Comparison of ENCODE assay signal across 24 cellular contexts in genomic region chr1:168572669-168573068, GRCh38. TPM values are rescaled to one million over a fixed set of nuclear protein-coding genes. Genes with fewer than 3 reads are reported as not detected.
A peak's percentile ranks its signal among the peaks of the same experiment; 100 is the strongest.
DNase-seq lines count a peak whose midpoint lies in the region; ATAC-seq, FAIRE-seq and TF ChIP-seq lines count a peak whose summit lies in the region.
"Had no signal": no experiment of that assay in that cellular context is flagged by ENCODE, and none has a peak within 500 bp of the region (broad histone marks: within the 10 kb centered on the region; RNA-seq: fewer than 3 reads in every experiment).

No MANE protein-coding gene starts in this region.

- no peak overlapping the region for H3K4me3 Mint-ChIP-seq in stimulated activated naive CD8-positive, alpha-beta T cell treated with anti-CD3 and anti-CD28 coated beads, Interleukin-15, Interleukin-2, amounts not matched to agents 100 ng/mL and 50 ng/mL, for 24 hours
- no peak overlapping the region for H3K4me3 Mint-ChIP-seq in activated CD8-positive, alpha-beta T cell treated with anti-CD3 and anti-CD28 coated beads, Interleukin-2, amount 10 ng/mL, durations not matched to agents 7 days and 5 days
- H3K4me3 Mint-ChIP-seq: CD8-positive, alpha-beta memory T cell; IgD-negative memory B cell had no signal

- POLR2A ChIA-PET in GM12878 (lab: Charles Lee): no interaction called here
- POLR2A ChIA-PET in activated CD8-positive, alpha-beta T cell treated with anti-CD3 and anti-CD28 coated beads, Interleukin-2, amount 10 ng/mL, durations not matched to agents 7 days and 5 days (lab: Charles Lee): no interaction called here

- WGBS in GM12878 (ENCODE audit: insufficient coverage, insufficient replicate concordance, low lambda C conversion rate, missing lambda C conversion rate): 4% methylated on average over 2 of the region's 2 CpGs

- H3K9ac ChIP-seq in GM12878 (ENCODE audit: control insufficient read depth, insufficient read depth, low read length): no peak overlapping the region

- peak; percentile 31 for FAIRE-seq in GM18507 (lab: Jason Lieb, UNC)
- no peak for FAIRE-seq in GM12878 (lab: Jason Lieb, UNC)
- FAIRE-seq: A204.1, GM19239, HepG2 had no signal

- no peak overlapping the region for H3K4me3 ChIP-seq in GM12878
- H3K4me3 ChIP-seq: HAP-1 had no signal

- no peak overlapping the region for H3K27ac ChIP-seq in GM12878 (ENCODE audit: control insufficient read depth, insufficient read depth)

- no peak overlapping the region for H2AFZ ChIP-seq in GM12878 (ENCODE audit: control insufficient read depth, low read depth, low read length)

- no peaks in the 10 kb centered on the region for H3K27me3 Mint-ChIP-seq in stimulated activated naive CD8-positive, alpha-beta T cell treated with anti-CD3 and anti-CD28 coated beads, Interleukin-15, Interleukin-2, amounts not matched to agents 100 ng/mL and 50 ng/mL, for 24 hours
- H3K27me3 Mint-ChIP-seq in activated CD8-positive, alpha-beta T cell treated with anti-CD3 and anti-CD28 coated beads, Interleukin-2, amount 10 ng/mL, durations not matched to agents 7 days and 5 days (ENCODE audit: low read depth): no peaks in the 10 kb centered on the region

- no peaks in the 10 kb centered on the region for H3K79me2 ChIP-seq in GM12878 (ENCODE audit: control insufficient read depth, insufficient read depth, low read length)

- peaks cover 14% of the 10 kb centered on the region for H3K36me3 Mint-ChIP-seq in stimulated activated naive CD8-positive, alpha-beta T cell treated with anti-CD3 and anti-CD28 coated beads, Interleukin-15, Interleukin-2, amounts not matched to agents 100 ng/mL and 50 ng/mL, for 24 hours (ENCODE audit: low read depth)
- peaks cover 27% of the 10 kb centered on the region for H3K36me3 Mint-ChIP-seq in activated CD8-positive, alpha-beta T cell treated with anti-CD3 and anti-CD28 coated beads, Interleukin-2, amount 10 ng/mL, durations not matched to agents 7 days and 5 days (ENCODE audit: low read depth)
- H3K36me3 Mint-ChIP-seq: CD4-positive, CD25-positive, alpha-beta regulatory T cell had no signal

- ATAC-seq in stimulated activated naive CD8-positive, alpha-beta T cell treated with anti-CD3 and anti-CD28 coated beads, Interleukin-15, Interleukin-2, amounts not matched to agents 100 U/mL and 50 U/mL, for 24 hours: no peak
- peak; percentile 63 for ATAC-seq in GM12878
- no peak for ATAC-seq in Right ventricle myocardium superior (ENCODE audit: poor library complexity)
- ATAC-seq in activated CD8-positive, alpha-beta T cell treated with anti-CD3 and anti-CD28 coated beads, Interleukin-2, amount 10 ng/mL, durations not matched to agents 7 days and 5 days: no peak
- ATAC-seq in HG03045 (IDR thresholded peaks at IDR 0.05; ENCODE audit: unreplicated experiment): no peak
- ATAC-seq: HepG2 had no signal

- DNase-seq in stimulated activated naive CD8-positive, alpha-beta T cell treated with anti-CD3 and anti-CD28 coated beads, Interleukin-15, Interleukin-2, amounts not matched to agents 100 U/mL and 50 U/mL, for 24 hours: no peak
- DNase-seq in GM18507 (ENCODE audit: extremely low spot score, insufficient read length, low read depth) (no peak), GM12878 (ENCODE audit: low read depth, low spot score) (no peak), Right ventricle myocardium superior (no peak)
- DNase-seq in activated CD8-positive, alpha-beta T cell treated with anti-CD3 and anti-CD28 coated beads, Interleukin-2, amount 10 ng/mL, durations not matched to agents 7 days and 5 days: no peak
- DNase-seq: ACHN; BE2C; C1 segment of cervical spinal cord; CD8-positive, alpha-beta memory T cell; COR-L47; DMS 273 treated with DMSO at 0.1 percent for 48 hours; DND-41; EL; KG1 had no signal

- no peak for TF ChIP-seq POLR2A in GM12878 (IDR thresholded peaks at IDR 0.05; ENCODE audit: low read depth, low read length)

- CTCF ChIA-PET in GM12878 (lab: Yijun Ruan, JAX): interaction anchor here (0.7 to 1.0 kb wide), 2 partner anchors 18 to 230 kb away, joined by 3 to 4 read pairs; no protein-coding TSS in a partner anchor
- CTCF ChIA-PET in activated CD8-positive, alpha-beta T cell treated with anti-CD3 and anti-CD28 coated beads, Interleukin-2, amount 10 ng/mL, durations not matched to agents 7 days and 5 days (lab: Charles Lee): interaction anchor here (0.6 kb wide), 1 partner anchor 129 kb away, joined by 4 read pairs; no protein-coding TSS in a partner anchor

- RAD21 ChIA-PET in GM12878 (lab: Charles Lee; ENCODE audit: unreplicated experiment): no interaction called here

- no TSS peak for BruUV-seq in GM12878 (replicated peaks; lab: Mats Ljungman, UMichigan)

- peaks cover 0 to 2% of the 10 kb centered on the region in 2 experiments; a peak in 1 of 4 replicates for H3K27me3 ChIP-seq in GM12878 (replicated peaks in 1 of 2; ENCODE audit: control insufficient read depth in 2 of 2, insufficient read depth in 2 of 2, low read length in 1 of 2)
- H3K27me3 ChIP-seq: BE2C had no signal

- H3K9me3 Mint-ChIP-seq in stimulated activated naive CD8-positive, alpha-beta T cell treated with anti-CD3 and anti-CD28 coated beads, Interleukin-15, Interleukin-2, amounts not matched to agents 100 ng/mL and 50 ng/mL, for 24 hours: no peaks in the 10 kb centered on the region
- peaks cover 5% of the 10 kb centered on the region for H3K9me3 Mint-ChIP-seq in activated CD8-positive, alpha-beta T cell treated with anti-CD3 and anti-CD28 coated beads, Interleukin-2, amount 10 ng/mL, durations not matched to agents 7 days and 5 days (ENCODE audit: insufficient read depth)
- H3K9me3 Mint-ChIP-seq: CD4-positive, CD25-positive, alpha-beta regulatory T cell; CD8-positive, alpha-beta memory T cell; IgD-negative memory B cell had no signal

- in situ Hi-C loops in GM12878 (cut with MboI): no loop called here

- H3K4me1 Mint-ChIP-seq in stimulated activated naive CD8-positive, alpha-beta T cell treated with anti-CD3 and anti-CD28 coated beads, Interleukin-15, Interleukin-2, amounts not matched to agents 100 ng/mL and 50 ng/mL, for 24 hours (ENCODE audit: low read depth): peaks cover 42% of the 10 kb centered on the region
- H3K4me1 Mint-ChIP-seq in activated CD8-positive, alpha-beta T cell treated with anti-CD3 and anti-CD28 coated beads, Interleukin-2, amount 10 ng/mL, durations not matched to agents 7 days and 5 days (ENCODE audit: low read depth): peaks cover 48% of the 10 kb centered on the region
- H3K4me1 Mint-ChIP-seq: IgD-negative memory B cell had no signal

- no peaks in the 10 kb centered on the region for H3K4me1 ChIP-seq in GM12878 (ENCODE audit: control insufficient read depth, insufficient read depth, low read length)
- H3K4me1 ChIP-seq: BE2C, HAP-1 had no signal

- TF ChIP-seq CTCF in GM12878 (IDR thresholded peaks at IDR 0.05 in 2 of 3, conservative IDR thresholded peaks at IDR 0.05 in 1 of 3; ENCODE audit: control insufficient read depth in 2 of 3, extremely low read depth in 1 of 3, insufficient read depth in 1 of 3, low read depth in 3 of 3, low read length in 3 of 3): no peak

- intact Hi-C loops in GM12878 (cut with micrococcal nuclease; ENCODE audit: unreplicated experiment) (loop anchor here (1.0 kb wide), 1 partner anchor 133 kb away; no protein-coding TSS in a partner anchor), Right ventricle myocardium superior (cut with DNase I) (loop anchor here (2.0 to 10.0 kb wide), 2 partner anchors 128 to 230 kb away; no protein-coding TSS in a partner anchor)

- no peaks in the 10 kb centered on the region for H4K20me1 ChIP-seq in GM12878 (ENCODE audit: control insufficient read depth, insufficient read depth)

- peak overlapping the region; percentile 64 for H3K27ac Mint-ChIP-seq in stimulated activated naive CD8-positive, alpha-beta T cell treated with anti-CD3 and anti-CD28 coated beads, Interleukin-15, Interleukin-2, amounts not matched to agents 100 ng/mL and 50 ng/mL, for 24 hours
- no peak overlapping the region for H3K27ac Mint-ChIP-seq in activated CD8-positive, alpha-beta T cell treated with anti-CD3 and anti-CD28 coated beads, Interleukin-2, amount 10 ng/mL, durations not matched to agents 7 days and 5 days
- H3K27ac Mint-ChIP-seq: CD4-positive, CD25-positive, alpha-beta regulatory T cell; IgD-negative memory B cell had no signal

- no peaks in the 10 kb centered on the region for H3K36me3 ChIP-seq in GM12878 (ENCODE audit: control insufficient read depth in 2 of 2, insufficient read depth in 2 of 2, low read length in 1 of 2)
- H3K36me3 ChIP-seq: BE2C, HAP-1 had no signal

- no peak for TF ChIP-seq RAD21 in GM12878 (IDR thresholded peaks at IDR 0.05; ENCODE audit: insufficient read depth, low read depth, low read length)

- no peak for TF ChIP-seq EP300 in GM12878 (IDR thresholded peaks at IDR 0.05; ENCODE audit: borderline replicate concordance in 1 of 2, control insufficient read depth in 1 of 2, low read depth in 2 of 2, low read length in 2 of 2)

- H3K9me3 ChIP-seq in GM12878 (replicated peaks; ENCODE audit: control insufficient read depth, insufficient read depth, low read length): no peaks in the 10 kb centered on the region
- H3K9me3 ChIP-seq: BE2C, HAP-1 had no signal

- SMC1A ChIA-PET in GM12878 (lab: Charles Lee; ENCODE audit: uncharacterized antibody, unreplicated experiment): interaction anchor here (0.7 to 1.1 kb wide), 3 partner anchors 13 to 53 kb away, joined by 3 read pairs; no protein-coding TSS in a partner anchor

- H3K4me2 ChIP-seq in GM12878 (ENCODE audit: control insufficient read depth, insufficient read depth): no peak overlapping the region

RNA-seq across cellular contexts. Expression of gene XCL1, which starts 3.7 kb away (rescaled TPM):
- total RNA-seq in GM12878 (2013; cell fraction: nucleolus; rRNA removed): 7.6 and 11.2 TPM in 2 replicates
- total RNA-seq in GM12878 (2014; rRNA removed): 9.5 and 10.1 TPM in 2 replicates
- total RNA-seq in GM12878 (2014; rRNA removed; fragmentation: Illumina TruSeq; extraction: Trizol): 11.8 and 12.4 TPM in 2 replicates
- 8.8 and 10.4 TPM in 2 replicates for total RNA-seq in GM12878 (2021)
- 1.3 TPM for polyA plus RNA-seq in GM12878 (2011; ENCODE audit: low read depth)
- polyA plus RNA-seq in GM12878 (2011; rRNA removed): 1,155 and 1,222 TPM in 2 replicates
- 732 and 1,038 TPM in 2 replicates for polyA plus RNA-seq in GM12878 (2011; cell fraction: cytosol; rRNA removed)
- 231 and 418 TPM in 2 replicates for polyA plus RNA-seq in GM12878 (2011; cell fraction: nucleus; rRNA removed)
- 0.23 and 1.2 TPM in 2 replicates for polyA plus RNA-seq in GM12878 (2012)
- 11.1 and 13.0 TPM in 2 replicates for polyA plus RNA-seq in GM12878 (2014; fragmentation: Illumina TruSeq; extraction: Trizol)
- polyA plus RNA-seq in GM12878 (2014; fragmentation: Nextera tagmentation; extraction: Ambion mirVana): 10 to 100 TPM; 13.7 to 17.5 TPM
- polyA plus RNA-seq in GM12878 (2014; rRNA removed): 12.1 and 12.9 TPM in 2 replicates
- polyA plus RNA-seq in GM12878 (2016; fragmentation: Nextera tagmentation; extraction: Ambion mirVana): 1 to 10 TPM in 1 of 2 experiments, under 1 TPM in 1; 0.68 to 1.4 TPM
- polyA minus RNA-seq in GM12878 (2011; rRNA and poly(A)+ RNA removed): 403 and 417 TPM in 2 replicates
- 188 and 226 TPM in 2 replicates for polyA minus RNA-seq in GM12878 (2011; cell fraction: cytosol; rRNA and poly(A)+ RNA removed)
- polyA minus RNA-seq in GM12878 (2011; cell fraction: nucleus; rRNA and poly(A)+ RNA removed): 86.6 and 106 TPM in 2 replicates
- total RNA-seq in Right ventricle myocardium superior: 0.48 TPM
- total RNA-seq in activated CD8-positive, alpha-beta T cell treated with anti-CD3 and anti-CD28 coated beads, Interleukin-2, amount 10 ng/mL, durations not matched to agents 7 days and 5 days: 10 to 100 TPM; 38.3 to 41.8 TPM
- total RNA-seq: CD4-positive, CD25-positive, alpha-beta regulatory T cell; G401; H4 had no signal
- polyA plus RNA-seq: CD4-positive, CD25-positive, alpha-beta regulatory T cell had no signal

RNA-seq across cellular contexts. Expression of gene XCL2, which starts 28.9 kb away (rescaled TPM):
- total RNA-seq in GM12878 (2013; cell fraction: nucleolus; rRNA removed): 3.9 and 4.0 TPM in 2 replicates
- 5.3 and 6.7 TPM in 2 replicates for total RNA-seq in GM12878 (2014; rRNA removed)
- total RNA-seq in GM12878 (2014; rRNA removed; fragmentation: Illumina TruSeq; extraction: Trizol): 4.5 and 5.3 TPM in 2 replicates
- total RNA-seq in GM12878 (2021): 2.1 and 2.4 TPM in 2 replicates
- 1.6 TPM for polyA plus RNA-seq in GM12878 (2011; ENCODE audit: low read depth)
- 204 and 299 TPM in 2 replicates for polyA plus RNA-seq in GM12878 (2011; rRNA removed)
- polyA plus RNA-seq in GM12878 (2011; cell fraction: cytosol; rRNA removed): 523 and 1,399 TPM in 2 replicates
- polyA plus RNA-seq in GM12878 (2011; cell fraction: nucleus; rRNA removed): 82.3 and 200 TPM in 2 replicates
- 0.35 and 0.56 TPM in 2 replicates for polyA plus RNA-seq in GM12878 (2012)
- 5.2 and 6.3 TPM in 2 replicates for polyA plus RNA-seq in GM12878 (2014; fragmentation: Illumina TruSeq; extraction: Trizol)
- polyA plus RNA-seq in GM12878 (2014; fragmentation: Nextera tagmentation; extraction: Ambion mirVana): 1 to 10 TPM; 3.5 to 5.0 TPM
- polyA plus RNA-seq in GM12878 (2014; rRNA removed): 4.5 and 4.9 TPM in 2 replicates
- polyA plus RNA-seq in GM12878 (2016; fragmentation: Nextera tagmentation; extraction: Ambion mirVana): 1 to 10 TPM in 1 of 2 experiments, under 1 TPM in 1; 0.50 to 1.2 TPM
- polyA minus RNA-seq in GM12878 (2011; rRNA and poly(A)+ RNA removed): 102 and 163 TPM in 2 replicates
- 21.6 and 27.4 TPM in 2 replicates for polyA minus RNA-seq in GM12878 (2011; cell fraction: cytosol; rRNA and poly(A)+ RNA removed)
- polyA minus RNA-seq in GM12878 (2011; cell fraction: nucleus; rRNA and poly(A)+ RNA removed): 16.4 and 20.8 TPM in 2 replicates
- total RNA-seq in Right ventricle myocardium superior: not detected
- total RNA-seq in activated CD8-positive, alpha-beta T cell treated with anti-CD3 and anti-CD28 coated beads, Interleukin-2, amount 10 ng/mL, durations not matched to agents 7 days and 5 days: 10 to 100 TPM; 41.2 to 41.8 TPM
- total RNA-seq: CD4-positive, CD25-positive, alpha-beta regulatory T cell; G401; H4; HepG2 had no signal

Comparison
In these comparisons a context has a peak if more than half of its experiments do, and no peak if none do; other contexts are left out.
1. RNA of gene XCL2, which starts 28.9 kb away (total RNA-seq): 41.2 to 41.8 TPM in activated CD8-positive, alpha-beta T cell treated with anti-CD3 and anti-CD28 coated beads, Interleukin-2, amount 10 ng/mL, durations not matched to agents 7 days and 5 days; 2.1 to 6.7 TPM in GM12878 and not detected in Right ventricle myocardium superior (single experiment); every median in the first group is over 4 times any median in the second.